In the genomic region with DNA sequence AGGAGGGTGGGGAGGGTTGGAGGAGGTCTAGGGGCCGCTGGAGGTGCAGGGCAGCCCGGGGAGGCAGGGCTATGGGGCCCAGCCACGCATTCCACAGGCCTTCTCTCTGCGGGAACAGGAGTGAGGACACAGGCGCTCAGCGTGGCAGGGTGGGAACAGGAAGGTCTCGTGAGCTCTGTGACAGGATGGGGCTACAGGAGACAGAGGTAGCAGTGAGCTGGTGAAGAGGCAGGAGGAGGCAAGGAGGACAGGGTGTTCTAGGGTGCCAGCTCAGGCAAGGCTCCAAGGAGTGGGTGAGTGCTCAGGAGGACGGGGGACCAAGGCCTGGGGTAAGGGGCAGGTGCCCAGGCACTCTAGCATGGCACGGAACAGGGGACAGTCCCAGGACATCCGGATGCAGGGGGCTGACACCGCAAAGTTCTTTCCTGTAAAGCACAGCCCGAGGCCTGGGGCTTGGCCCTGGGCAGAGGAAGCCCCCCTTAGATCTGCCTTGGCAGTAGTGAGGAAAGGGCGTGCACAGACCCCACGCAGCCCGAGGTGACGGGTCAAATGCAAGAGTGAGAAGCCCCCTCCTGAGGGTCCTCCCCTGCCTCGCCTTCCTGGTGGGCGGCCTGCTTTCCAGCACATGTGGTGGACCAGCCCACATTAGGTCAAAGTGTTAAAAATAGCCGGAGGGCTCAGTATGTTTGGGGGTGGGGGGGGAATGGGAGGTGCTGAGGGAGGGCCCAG, we compare ENCODE assay signal across 8 cellular contexts. TPM values are rescaled to one million over a fixed set of nuclear protein-coding genes. Genes with fewer than 3 reads are reported as not detected.
DNase-seq lines count a peak whose midpoint lies in the region; ATAC-seq and TF ChIP-seq lines count a peak whose summit lies in the region.

No MANE protein-coding gene starts in this region.

- intact Hi-C loops in dorsolateral prefrontal cortex (cut with DNase I): loop anchor here (2.0 to 10.0 kb wide), 4 partner anchors 35 to 93 kb away; a partner anchor contains a TSS

- no peak overlapping the region for H2AFZ ChIP-seq in SU-DHL-6 (ENCODE audit: low read depth, low read length, severe bottlenecking)

- H3K27ac ChIP-seq in SU-DHL-6 (ENCODE audit: low read depth, low read length) (peak overlapping the region; percentile 98), dorsolateral prefrontal cortex (peak overlapping the region; percentile 94 to 100 (median 100)), thymus (ENCODE audit: low read depth) (peak overlapping the region; percentile 98)

- no peak for ATAC-seq in GM21825 (IDR thresholded peaks at IDR 0.05; ENCODE audit: unreplicated experiment)

- peak in 6 of 10 donors; percentile 20 to 61 (median 42) for DNase-seq in dorsolateral prefrontal cortex
- DNase-seq in mesenteric fat pad (ENCODE audit: low spot score): peak; percentile 90
- DNase-seq in GM19238 (ENCODE audit: insufficient read length, low spot score): no peak
- no peak for DNase-seq in NCI-H510A treated with DMSO at 0.1 percent for 48 hours (lab: John Stamatoyannopoulos, UW)

- peaks cover 41% of the 10 kb centered on the region for H3K4me1 ChIP-seq in thymus (ENCODE audit: control insufficient read depth, insufficient read depth, low read length)

- H4K20me1 ChIP-seq in SU-DHL-6 (ENCODE audit: low read depth, low read length): no peaks in the 10 kb centered on the region

- H3K4me2 ChIP-seq in SU-DHL-6 (ENCODE audit: low read depth, low read length, poor library complexity, severe bottlenecking): peak overlapping the region; percentile 98

- H3K9me2 ChIP-seq in SU-DHL-6 (replicated peaks; ENCODE audit: insufficient read depth, low read length): no peaks in the 10 kb centered on the region

- H3K36me3 ChIP-seq in SU-DHL-6 (ENCODE audit: low read length): no peaks in the 10 kb centered on the region
- peaks cover 13% of the 10 kb centered on the region for H3K36me3 ChIP-seq in thymus (ENCODE audit: control insufficient read depth, insufficient read depth)

- peaks cover 12% of the 10 kb centered on the region for H3K79me2 ChIP-seq in SU-DHL-6 (ENCODE audit: insufficient read depth, low read length)

- peak overlapping the region; percentile 99 for H3K9ac ChIP-seq in SU-DHL-6 (ENCODE audit: low read length)

- H3K9me3 ChIP-seq in SU-DHL-6 (ENCODE audit: insufficient read depth, low read length) (no peaks in the 10 kb centered on the region), thymus (ENCODE audit: control insufficient read depth) (peaks cover 2% of the 10 kb centered on the region)

- H3K4me3 ChIP-seq in GM12875 (ENCODE audit: low read depth, low read length): peak overlapping the region; percentile 44
- peak overlapping the region; percentile 58 for H3K4me3 ChIP-seq in SU-DHL-6 (ENCODE audit: insufficient read depth, low read length, poor library complexity, severe bottlenecking)
- peak overlapping the region in 58 of 59 donors; percentile 30 to 90 (median 70) for H3K4me3 ChIP-seq in dorsolateral prefrontal cortex
- H3K4me3 ChIP-seq in thymus (ENCODE audit: low read length): peak overlapping the region; percentile 49

- no peaks in the 10 kb centered on the region for H3K27me3 ChIP-seq in SU-DHL-6 (ENCODE audit: low read length)
- H3K27me3 ChIP-seq in dorsolateral prefrontal cortex: no peaks in the 10 kb centered on the region
- no peaks in the 10 kb centered on the region for H3K27me3 ChIP-seq in thymus (ENCODE audit: control insufficient read depth, insufficient read depth)

- peaks cover 54% of the 10 kb centered on the region for H3F3A ChIP-seq in SU-DHL-6 (ENCODE audit: insufficient read depth)

- 15% methylated on average over 19 of the region's 19 CpGs for WGBS in thymus

- TF ChIP-seq CTCF in GM12875 (IDR thresholded peaks at IDR 0.05; ENCODE audit: borderline replicate concordance, insufficient read depth, low read depth, low read length): no peak
- TF ChIP-seq CTCF in SU-DHL-6 (IDR thresholded peaks at IDR 0.05; ENCODE audit: insufficient read depth, low read length, poor library complexity, severe bottlenecking): no peak
- TF ChIP-seq CTCF in dorsolateral prefrontal cortex (IDR thresholded peaks at IDR 0.05 in 54 of 56, conservative IDR thresholded peaks at IDR 0.05 in 2 of 56; ENCODE audit: low read depth in 1 of 56, partially characterized antibody in 56 of 56): no peak

RNA-seq across cellular contexts. Expression of a gene that starts 4.7 kb away (rescaled TPM):
- 1,000 to 10,000 TPM in 5 of 120 experiments, 100 to 1,000 TPM in 115; 106 to 1,508 (median 405) TPM for total RNA-seq in dorsolateral prefrontal cortex
- total RNA-seq in mesenteric fat pad: 1,527 TPM
- 3,325 TPM for polyA plus RNA-seq in thymus

RNA-seq across cellular contexts. Expression of a gene that starts 31.4 kb away (rescaled TPM):
- total RNA-seq in dorsolateral prefrontal cortex (10 to 100 TPM; 14.1 to 50.3 (median 21.7) TPM), mesenteric fat pad (44.0 TPM)
- polyA plus RNA-seq in thymus: 21.4 TPM

RNA-seq across cellular contexts. Expression of a gene that starts 35.4 kb away (rescaled TPM):
- 10 to 100 TPM in 51 of 120 experiments, 1 to 10 TPM in 69; 3.6 to 18.2 (median 9.0) TPM for total RNA-seq in dorsolateral prefrontal cortex
- 8.7 TPM for total RNA-seq in mesenteric fat pad
- 35.3 TPM for polyA plus RNA-seq in thymus

Comparison
In these comparisons a context has a peak if more than half of its experiments do, and no peak if none do; other contexts are left out.
1. DNase-seq: peak in dorsolateral prefrontal cortex (6 of 10) and mesenteric fat pad (single experiment); none in GM19238 (single experiment) and NCI-H510A treated with DMSO at 0.1 percent for 48 hours (single experiment).
2. Peak in every context shown above with its lines, with median percentiles within 50 percentile points of each other: H3K4me3 ChIP-seq and H3K27ac ChIP-seq.